13 cellular contexts compared by ENCODE assay signal in genomic region chr6:5103250-5103649, GRCh38.
"Had no signal": no experiment of that assay in that cellular context is flagged by ENCODE, and none has a peak within 500 bp of the region (broad histone marks: within the 10 kb centered on the region; RNA-seq: fewer than 3 reads in every experiment).

No MANE protein-coding gene starts in this region.

- ATAC-seq: activated CD4-positive, alpha-beta T cell treated with anti-CD3 and anti-CD28 coated beads for 36 hours; gastroesophageal sphincter; left ventricle myocardium superior; WTC11 had no signal

- DNase-seq: activated CD4-positive, alpha-beta T cell treated with anti-CD3 and anti-CD28 coated beads for 36 hours; activated CD4-positive, alpha-beta T cell treated with anti-CD3 and anti-CD28 coated beads, Interleukin-2, amount 50 U/mL, for 48 hours; activated naive CD8-positive, alpha-beta T cell treated with anti-CD3 and anti-CD28 coated beads, Interleukin-2, amount 10 ng/mL, durations not matched to agents 7 days and 5 days; activated T-cell treated with anti-CD3 and anti-CD28 coated beads for 4 hours; heart right ventricle; kidney glomerular epithelial cell; left ventricle myocardium superior; naive B cell; stimulated activated CD4-positive, alpha-beta T cell treated with anti-CD3 and anti-CD28 coated beads, Interleukin-4, amount 100 ng/mL, for 1 hour; stomach; upper lobe of left lung had no signal
